ENCODE assay signal across 1 cellular context in genomic region chr1:215923129-215923824, GRCh38.
TF ChIP-seq lines count a peak whose summit lies in the region.

No MANE protein-coding gene starts in this region.

TF ChIP-seq in H1, 55 proteins besides CTCF, POLR2A, EP300 and RAD21 (continued from another document):
- TF ChIP-seq TCF12 (IDR thresholded peaks at IDR 0.05; ENCODE audit: low read depth, low read length): no peak
TF ChIP-seq in H1: peak in this region for 0.
